ENCODE assay signal across 18 cellular contexts in genomic region chr3:113890256-113890900, GRCh38. TPM values are rescaled to one million over a fixed set of nuclear protein-coding genes. Genes with fewer than 3 reads are reported as not detected.
DNase-seq lines count a peak whose midpoint lies in the region; ATAC-seq, FAIRE-seq and TF ChIP-seq lines count a peak whose summit lies in the region.
"Had no signal": no experiment of that assay in that cellular context is flagged by ENCODE, and none has a peak within 500 bp of the region (broad histone marks: within the 10 kb centered on the region; RNA-seq: fewer than 3 reads in every experiment).

No MANE protein-coding gene starts in this region.

- 64% methylated on average over 3 of the region's 8 CpGs for WGBS in HepG2 (ENCODE audit: low lambda C conversion rate)

- BruUV-seq in HepG2 (replicated peaks; lab: Mats Ljungman, UMichigan): no TSS peak

- H3K4me3 ChIP-seq in WERI-Rb-1 (ENCODE audit: low read depth, low read length) (no peak overlapping the region), HepG2 (replicated peaks in 1 of 3; ENCODE audit: insufficient read depth in 1 of 3, low read depth in 2 of 3, low read length in 3 of 3) (no peak overlapping the region)
- H3K4me3 ChIP-seq: GM23248, SJSA1 had no signal

- CTCF ChIA-PET in HEK293T (lab: Yijun Ruan, JAX): interaction anchor here (1.9 kb wide), 1 partner anchor 46 kb away, joined by 5 read pairs; no protein-coding TSS in a partner anchor
- CTCF ChIA-PET in HepG2 (lab: Yijun Ruan, JAX; ENCODE audit: low intra/inter-chr PET ratio, low total read pairs): no interaction called here
- CTCF ChIA-PET in GM10248 (lab: Yijun Ruan, JAX): no interaction called here

- no peaks in the 10 kb centered on the region for H3K36me3 Mint-ChIP-seq in activated naive CD8-positive, alpha-beta T cell treated with anti-CD3 and anti-CD28 coated beads, Interleukin-2, amount 50 U/mL, for 24 hours (ENCODE audit: low read depth)
- H3K36me3 Mint-ChIP-seq: type B pancreatic cell had no signal

- H3K4me2 ChIP-seq in HepG2 (ENCODE audit: low read depth, low read length): peak overlapping the region; percentile 48; the same call in 1 of the 2 replicates

- no peak for FAIRE-seq in HepG2 (lab: Jason Lieb, UNC)
- FAIRE-seq: colon had no signal

- no peaks in the 10 kb centered on the region for H3K9me3 Mint-ChIP-seq in activated naive CD8-positive, alpha-beta T cell treated with anti-CD3 and anti-CD28 coated beads, Interleukin-2, amount 50 U/mL, for 24 hours
- H3K9me3 Mint-ChIP-seq: type B pancreatic cell had no signal

- H3K27me3 ChIP-seq in WERI-Rb-1 (ENCODE audit: insufficient read depth, low read depth, severe bottlenecking): no peaks in the 10 kb centered on the region
- H3K27me3 ChIP-seq in HepG2 (ENCODE audit: control insufficient read depth in 1 of 2, insufficient read depth in 2 of 2, low read length in 2 of 2): no peaks in the 10 kb centered on the region
- H3K27me3 ChIP-seq: SJSA1 had no signal

- TF ChIP-seq CTCF in 22Rv1 (IDR thresholded peaks at IDR 0.05) (peak; percentile 50), WERI-Rb-1 (IDR thresholded peaks at IDR 0.05; ENCODE audit: low read depth, low read length) (peak; percentile 34; the same call in 1 of the 2 replicates), HepG2 (CRISPR knock-in tag; IDR thresholded peaks at IDR 0.05) (peak; percentile 64), GM10248 (IDR thresholded peaks at IDR 0.05; ENCODE audit: control extremely low read depth, extremely low read depth, low read depth, missing control alignments) (no peak)

- POLR2A ChIA-PET in HEK293T (lab: Yijun Ruan, JAX) (no interaction called here), HepG2 (lab: Yijun Ruan, JAX) (no interaction called here), GM10248 (lab: Yijun Ruan, JAX) (no interaction called here)

- TF ChIP-seq RAD21 in HepG2 (CRISPR knock-in tag; IDR thresholded peaks at IDR 0.05): 0 out of 2 replicates have a peak, but pooled peaks have one; percentile 8

- H3K27ac ChIP-seq in 22Rv1 (no peak overlapping the region), WERI-Rb-1 (no peak overlapping the region), HepG2 (ENCODE audit: extremely low read length, insufficient read depth, low read length) (no peak overlapping the region)
- H3K27ac ChIP-seq: GM23248, SJSA1 had no signal

- no peak for TF ChIP-seq POLR2A in HepG2 (IDR thresholded peaks at IDR 0.05; ENCODE audit: insufficient read depth in 1 of 2, low read depth in 2 of 2, low read length in 2 of 2)

- no peaks in the 10 kb centered on the region for H3K27me3 Mint-ChIP-seq in activated naive CD8-positive, alpha-beta T cell treated with anti-CD3 and anti-CD28 coated beads, Interleukin-2, amount 50 U/mL, for 24 hours
- H3K27me3 Mint-ChIP-seq: type B pancreatic cell had no signal

- ATAC-seq in HepG2: peak; percentile 99
- ATAC-seq in activated naive CD8-positive, alpha-beta T cell treated with anti-CD3 and anti-CD28 coated beads, Interleukin-2, amount 50 U/mL, for 24 hours: no peak
- ATAC-seq in GM19023 (IDR thresholded peaks at IDR 0.05; ENCODE audit: unreplicated experiment): no peak
- ATAC-seq in HG03565 (IDR thresholded peaks at IDR 0.05; ENCODE audit: unreplicated experiment): no peak

- no peaks in the 10 kb centered on the region for H3K79me2 ChIP-seq in HepG2 (ENCODE audit: insufficient read depth, low read length)

- TF ChIP-seq EP300 in HepG2 (IDR thresholded peaks at IDR 0.05; ENCODE audit: low read depth in 2 of 2, low read length in 2 of 2) (no peak), HepG2 (CRISPR knock-in tag; IDR thresholded peaks at IDR 0.05; ENCODE audit: borderline replicate concordance) (no peak)

- H3K27ac Mint-ChIP-seq in activated naive CD8-positive, alpha-beta T cell treated with anti-CD3 and anti-CD28 coated beads, Interleukin-2, amount 50 U/mL, for 24 hours: no peak overlapping the region
- H3K27ac Mint-ChIP-seq: type B pancreatic cell had no signal

- H3K4me1 Mint-ChIP-seq in activated naive CD8-positive, alpha-beta T cell treated with anti-CD3 and anti-CD28 coated beads, Interleukin-2, amount 50 U/mL, for 24 hours: no peaks in the 10 kb centered on the region

- peak; percentile 8 for DNase-seq in HEK293T (ENCODE audit: extremely low spot score)
- peak; percentile 9 for DNase-seq in WERI-Rb-1
- DNase-seq in HepG2 (ENCODE audit: low spot score): peak; percentile 20
- DNase-seq in activated naive CD8-positive, alpha-beta T cell treated with anti-CD3 and anti-CD28 coated beads, Interleukin-2, amount 50 U/mL, for 24 hours: no peak
- DNase-seq in GM10248 (ENCODE audit: extremely low spot score): no peak
- DNase-seq: activated CD8-positive, alpha-beta memory T cell treated with anti-CD3 and anti-CD28 coated beads, Interleukin-2, amount 50 U/mL, for 4 hours; DMS79 treated with DMSO at 0.1 percent for 48 hours; GM23248; midbrain; NCI-H1105 treated with DMSO at 0.1 percent for 48 hours; NCI-H510A treated with DMSO at 0.1 percent for 48 hours; posterior cingulate gyrus had no signal

- intact Hi-C loops in HepG2 (cut with micrococcal nuclease; ENCODE audit: unreplicated experiment): loop anchor here (1.0 kb wide), 1 partner anchor 52 kb away; the partner anchor contains the start of gene GRAMD1C

- no peaks in the 10 kb centered on the region for H3K36me3 ChIP-seq in WERI-Rb-1
- no peaks in the 10 kb centered on the region for H3K36me3 ChIP-seq in HepG2 (replicated peaks in 1 of 2; ENCODE audit: control insufficient read depth in 1 of 2, insufficient read depth in 2 of 2, low read length in 2 of 2)
- H3K36me3 ChIP-seq: SJSA1 had no signal

- H3K9me3 ChIP-seq in WERI-Rb-1 (ENCODE audit: severe bottlenecking) (no peaks in the 10 kb centered on the region), HepG2 (ENCODE audit: low read length) (no peaks in the 10 kb centered on the region)
- H3K9me3 ChIP-seq: SJSA1 had no signal

- in situ Hi-C loops in HepG2 (cut with HindIII; ENCODE audit: extremely low pct_ligation_motif_present, low pct_unique_long_range_greater_than_20kb): no loop called here

- H3K9ac ChIP-seq in HepG2 (ENCODE audit: insufficient read depth, low read depth, low read length): no peak overlapping the region
- H3K9ac ChIP-seq: GM23248 had no signal

- no peak overlapping the region for H3K4me3 Mint-ChIP-seq in activated naive CD8-positive, alpha-beta T cell treated with anti-CD3 and anti-CD28 coated beads, Interleukin-2, amount 50 U/mL, for 24 hours
- H3K4me3 Mint-ChIP-seq: type B pancreatic cell had no signal

- no peaks in the 10 kb centered on the region for H4K20me1 ChIP-seq in HepG2 (ENCODE audit: insufficient read depth, low read length)

- H2AFZ ChIP-seq in HepG2 (ENCODE audit: low read length): no peak overlapping the region
- H2AFZ ChIP-seq: GM23248 had no signal

- H3K4me1 ChIP-seq in HepG2 (ENCODE audit: insufficient read depth, low read length): peaks cover 9% of the 10 kb centered on the region; the same call in 1 of the 2 replicates
- H3K4me1 ChIP-seq: SJSA1 had no signal

TF ChIP-seq in HepG2, 621 proteins besides CTCF, POLR2A, EP300 and RAD21 (continues in another document):
- TF ChIP-seq STAG1 (CRISPR knock-in tag; IDR thresholded peaks at IDR 0.05): peak; percentile 62

RNA-seq across cellular contexts. Expression of gene GRAMD1C, which starts 51.8 kb away (rescaled TPM):
- total RNA-seq in HepG2 (2016; rRNA removed; fragmentation: Illumina TruSeq; extraction: Trizol): not detected in 2 replicates
- total RNA-seq in HepG2 (2016; cell fraction: cytosol; rRNA removed; fragmentation: Illumina TruSeq; extraction: Trizol; ENCODE audit: low read depth): not detected in 2 replicates
- 0.27 and 0.30 TPM in 2 replicates for total RNA-seq in HepG2 (2016; cell fraction: insoluble cytoplasmic fraction; rRNA removed; fragmentation: Illumina TruSeq; extraction: Trizol)
- total RNA-seq in HepG2 (2016; cell fraction: membrane; rRNA removed; fragmentation: Illumina TruSeq; extraction: Trizol): not detected in 2 replicates
- not detected in 2 replicates for total RNA-seq in HepG2 (2016; cell fraction: nucleus; rRNA removed; fragmentation: Illumina TruSeq; extraction: Trizol)
- polyA plus RNA-seq in HepG2 (2011; rRNA removed): 0.45 and 1.0 TPM in 2 replicates
- polyA plus RNA-seq in HepG2 (2011; cell fraction: cytosol; rRNA removed): 0.03 and 0.06 TPM in 2 replicates
- polyA plus RNA-seq in HepG2 (2011; cell fraction: nucleus; rRNA removed): 0.63 and 1.2 TPM in 2 replicates
- 0.16 and 0.31 TPM in 2 replicates for polyA plus RNA-seq in HepG2 (2012)
- polyA plus RNA-seq in HepG2 (2016; cell fraction: cytosol; fragmentation: Illumina TruSeq; extraction: Trizol; ENCODE audit: low read depth): not detected in 2 replicates
- not detected in 2 replicates for polyA plus RNA-seq in HepG2 (2016; cell fraction: insoluble cytoplasmic fraction; fragmentation: Illumina TruSeq; extraction: Trizol; ENCODE audit: low read depth)
- not detected in 2 replicates for polyA plus RNA-seq in HepG2 (2016; cell fraction: membrane; fragmentation: Illumina TruSeq; extraction: Trizol; ENCODE audit: low read depth)
- 0.12 TPM in 1 of 2 replicates, not detected in the other for polyA plus RNA-seq in HepG2 (2016; cell fraction: nucleus; fragmentation: Illumina TruSeq; extraction: Trizol; ENCODE audit: insufficient read depth, low read depth)
- 0.51 TPM in 1 of 2 replicates, not detected in the other for polyA minus RNA-seq in HepG2 (2011; rRNA and poly(A)+ RNA removed; ENCODE audit: low replicate concordance)
- polyA minus RNA-seq in HepG2 (2011; cell fraction: cytosol; rRNA and poly(A)+ RNA removed): not detected in 2 replicates
- 1.5 and 3.5 TPM in 2 replicates for polyA minus RNA-seq in HepG2 (2011; cell fraction: nucleus; rRNA and poly(A)+ RNA removed)

RNA-seq across cellular contexts. Expression of gene ZDHHC23, which starts 57.4 kb away (rescaled TPM):
- 7.8 and 8.8 TPM in 2 replicates for total RNA-seq in HepG2 (2016; rRNA removed; fragmentation: Illumina TruSeq; extraction: Trizol)
- 0.91 and 1.4 TPM in 2 replicates for total RNA-seq in HepG2 (2016; cell fraction: cytosol; rRNA removed; fragmentation: Illumina TruSeq; extraction: Trizol; ENCODE audit: low read depth)
- 6.3 and 8.0 TPM in 2 replicates for total RNA-seq in HepG2 (2016; cell fraction: insoluble cytoplasmic fraction; rRNA removed; fragmentation: Illumina TruSeq; extraction: Trizol)
- 4.1 and 4.7 TPM in 2 replicates for total RNA-seq in HepG2 (2016; cell fraction: membrane; rRNA removed; fragmentation: Illumina TruSeq; extraction: Trizol)
- 13.6 and 13.7 TPM in 2 replicates for total RNA-seq in HepG2 (2016; cell fraction: nucleus; rRNA removed; fragmentation: Illumina TruSeq; extraction: Trizol)
- polyA plus RNA-seq in HepG2 (2011; rRNA removed): 1.4 and 1.6 TPM in 2 replicates
- polyA plus RNA-seq in HepG2 (2011; cell fraction: cytosol; rRNA removed): 0.72 and 0.83 TPM in 2 replicates
- polyA plus RNA-seq in HepG2 (2011; cell fraction: nucleus; rRNA removed): 2.6 and 3.0 TPM in 2 replicates
- polyA plus RNA-seq in HepG2 (2012): 0.62 and 0.65 TPM in 2 replicates
- polyA plus RNA-seq in HepG2 (2016; cell fraction: cytosol; fragmentation: Illumina TruSeq; extraction: Trizol; ENCODE audit: low read depth): 0.82 and 0.84 TPM in 2 replicates
- polyA plus RNA-seq in HepG2 (2016; cell fraction: insoluble cytoplasmic fraction; fragmentation: Illumina TruSeq; extraction: Trizol; ENCODE audit: low read depth): 4.4 and 5.0 TPM in 2 replicates
- polyA plus RNA-seq in HepG2 (2016; cell fraction: membrane; fragmentation: Illumina TruSeq; extraction: Trizol; ENCODE audit: low read depth): 2.4 and 2.9 TPM in 2 replicates
- 11.1 and 12.6 TPM in 2 replicates for polyA plus RNA-seq in HepG2 (2016; cell fraction: nucleus; fragmentation: Illumina TruSeq; extraction: Trizol; ENCODE audit: insufficient read depth, low read depth)
- polyA minus RNA-seq in HepG2 (2011; rRNA and poly(A)+ RNA removed; ENCODE audit: low replicate concordance): 2.9 and 22.9 TPM in 2 replicates
- 0.79 and 0.88 TPM in 2 replicates for polyA minus RNA-seq in HepG2 (2011; cell fraction: cytosol; rRNA and poly(A)+ RNA removed)
- polyA minus RNA-seq in HepG2 (2011; cell fraction: nucleus; rRNA and poly(A)+ RNA removed): 3.9 and 6.2 TPM in 2 replicates

Comparison
In these comparisons a context has a peak if more than half of its experiments do, and no peak if none do; other contexts are left out.
1. DNase-seq: peak in HEK293T (single experiment), WERI-Rb-1 (single experiment) and HepG2 (single experiment); none in activated naive CD8-positive, alpha-beta T cell treated with anti-CD3 and anti-CD28 coated beads, Interleukin-2, amount 50 U/mL, for 24 hours (single experiment) and GM10248 (single experiment).